ENCODE assay signal across 29 cellular contexts in the genomic region with DNA sequence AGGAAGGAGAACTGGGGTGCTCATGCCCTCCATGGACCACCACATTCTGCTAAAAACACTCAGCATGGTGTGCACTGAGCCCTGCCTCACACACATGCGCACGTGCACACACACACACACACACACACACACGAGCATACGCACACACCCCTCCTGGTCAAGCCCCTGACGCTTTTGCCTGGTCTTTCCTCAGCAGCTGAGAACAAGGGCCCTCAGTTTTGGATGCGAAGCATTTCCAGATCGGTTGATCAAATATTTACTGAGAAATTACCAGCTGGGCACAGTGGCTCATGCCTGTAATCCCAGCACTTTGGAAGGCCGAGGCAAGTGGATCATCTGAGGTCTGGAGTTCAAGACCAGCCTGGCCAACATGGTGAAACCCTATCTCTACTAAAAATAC.
"Had no signal": no experiment of that assay in that cellular context is flagged by ENCODE, and none has a peak within 500 bp of the region (broad histone marks: within the 10 kb centered on the region; RNA-seq: fewer than 3 reads in every experiment).

No MANE protein-coding gene starts in this region.

- ATAC-seq: activated CD4-positive, CD25-positive, alpha-beta regulatory T cell treated with anti-CD3 and anti-CD28 coated beads, Interleukin-2, amount 50 U/mL, for 24 hours; activated CD8-positive, alpha-beta memory T cell treated with anti-CD3 and anti-CD28 coated beads, Interleukin-2, amount 10 ng/mL, durations not matched to agents 7 days and 5 days; activated CD8-positive, alpha-beta T cell treated with anti-CD3 and anti-CD28 coated beads for 36 hours; gastroesophageal sphincter; left cardiac atrium; right cardiac atrium; stimulated activated effector memory CD8-positive, alpha-beta T cell treated with anti-CD3 and anti-CD28 coated beads, Interleukin-12 subunit alpha, Interleukin-12 subunit beta, amount 100 ng/mL, for 72 hours had no signal

- H3K36me3 Mint-ChIP-seq: activated CD8-positive, alpha-beta memory T cell treated with anti-CD3 and anti-CD28 coated beads, Interleukin-2, amount 10 ng/mL, durations not matched to agents 7 days and 5 days; activated naive CD8-positive, alpha-beta T cell treated with anti-CD3 and anti-CD28 coated beads for 36 hours had no signal

- H3K27me3 Mint-ChIP-seq: activated CD4-positive, alpha-beta T cell treated with anti-CD3 and anti-CD28 coated beads, Interleukin-2, amount 10 ng/mL, durations not matched to agents 7 days and 5 days; activated CD8-positive, alpha-beta T cell treated with anti-CD3 and anti-CD28 coated beads for 36 hours; activated naive CD8-positive, alpha-beta T cell treated with anti-CD3 and anti-CD28 coated beads for 36 hours had no signal

- H3K9me3 ChIP-seq: neutrophil, ovary had no signal

- H3K27ac Mint-ChIP-seq: activated CD4-positive, alpha-beta T cell treated with anti-CD3 and anti-CD28 coated beads, Interleukin-2, amount 10 ng/mL, durations not matched to agents 7 days and 5 days; activated CD8-positive, alpha-beta memory T cell treated with anti-CD3 and anti-CD28 coated beads, Interleukin-2, amount 10 ng/mL, durations not matched to agents 7 days and 5 days; activated CD8-positive, alpha-beta T cell treated with anti-CD3 and anti-CD28 coated beads for 36 hours; activated T-helper 1 cell treated with anti-CD3 and anti-CD28 coated beads, Interleukin-12 subunit alpha, Interleukin-12 subunit beta, Interleukin-2, Interleukin-4 antibody, amounts not matched to agents 30 ng/mL and 10 ng/mL and 1 ng/mL, durations not matched to agents 14 hours and 24 hours and 36 hours; stimulated activated effector memory CD8-positive, alpha-beta T cell treated with anti-CD3 and anti-CD28 coated beads, Interleukin-12 subunit alpha, Interleukin-12 subunit beta, amount 100 ng/mL, for 72 hours; T-helper 2 cell treated with Interferon-gamma antibody and Interleukin-4, amounts not matched to agents 5 μg/mL and 100 μg/mL, for 36 hours had no signal

- DNase-seq: activated CD4-positive, alpha-beta T cell treated with anti-CD3 and anti-CD28 coated beads, Interleukin-2, amount 10 ng/mL, durations not matched to agents 7 days and 5 days; activated CD8-positive, alpha-beta memory T cell treated with anti-CD3 and anti-CD28 coated beads, Interleukin-2, amount 10 ng/mL, durations not matched to agents 7 days and 5 days; activated CD8-positive, alpha-beta T cell treated with anti-CD3 and anti-CD28 coated beads for 36 hours; activated gamma-delta T cell; activated naive CD8-positive, alpha-beta T cell treated with anti-CD3 and anti-CD28 coated beads for 36 hours; activated T-cell treated with anti-CD3 and anti-CD28 coated beads for 4 hours; cerebellar nuclear complex; endodermal cell; head of caudate nucleus; hypothalamus; left cardiac atrium; naive B cell; ovary; right cardiac atrium; stimulated activated CD4-positive, alpha-beta T cell treated with anti-CD3 and anti-CD28 coated beads, Interleukin-12 subunit alpha, Interleukin-12 subunit beta, amount 100 ng/mL, for 4 hours; stomach; uterus had no signal

- H3K4me3 ChIP-seq: coronary artery, gastroesophageal sphincter, ovary, stomach, suprapubic skin, tibial nerve, uterus had no signal

- H3K36me3 ChIP-seq: gastroesophageal sphincter, neutrophil, ovary, stomach, suprapubic skin, tibial nerve, uterus had no signal

- H3K27me3 ChIP-seq: gastroesophageal sphincter, ovary, stomach, suprapubic skin, tibial nerve, uterus had no signal

- H3K4me1 ChIP-seq: uterus had no signal

- FAIRE-seq: bronchial epithelial cell, islet of Langerhans had no signal

- H3K4me3 Mint-ChIP-seq: activated CD4-positive, alpha-beta T cell treated with anti-CD3 and anti-CD28 coated beads, Interleukin-2, amount 10 ng/mL, durations not matched to agents 7 days and 5 days; activated CD8-positive, alpha-beta memory T cell treated with anti-CD3 and anti-CD28 coated beads, Interleukin-2, amount 10 ng/mL, durations not matched to agents 7 days and 5 days; activated CD8-positive, alpha-beta T cell treated with anti-CD3 and anti-CD28 coated beads for 36 hours; activated naive CD8-positive, alpha-beta T cell treated with anti-CD3 and anti-CD28 coated beads for 36 hours; activated T-helper 1 cell treated with anti-CD3 and anti-CD28 coated beads, Interleukin-12 subunit alpha, Interleukin-12 subunit beta, Interleukin-2, Interleukin-4 antibody, amounts not matched to agents 30 ng/mL and 10 ng/mL and 1 ng/mL, durations not matched to agents 14 hours and 24 hours and 36 hours; endodermal cell; naive B cell; stimulated activated effector memory CD8-positive, alpha-beta T cell treated with anti-CD3 and anti-CD28 coated beads, Interleukin-12 subunit alpha, Interleukin-12 subunit beta, amount 100 ng/mL, for 72 hours; T-helper 2 cell treated with Interferon-gamma antibody and Interleukin-4, amounts not matched to agents 5 μg/mL and 100 μg/mL, for 36 hours had no signal

- H3K27ac ChIP-seq: coronary artery, gastroesophageal sphincter, neutrophil, ovary, stomach, suprapubic skin, tibial nerve, uterus, VCaP had no signal
